20 cellular contexts compared by ENCODE assay signal in genomic region chr11:95599959-95600586, GRCh38.
DNase-seq lines count a peak whose midpoint lies in the region; ATAC-seq and TF ChIP-seq lines count a peak whose summit lies in the region.
"Had no signal": no experiment of that assay in that cellular context is flagged by ENCODE, and none has a peak within 500 bp of the region (broad histone marks: within the 10 kb centered on the region; RNA-seq: fewer than 3 reads in every experiment).

No MANE protein-coding gene starts in this region.

- H3K36me3 ChIP-seq in SK-N-SH (replicated peaks in 1 of 2; ENCODE audit: control insufficient read depth in 1 of 2, insufficient read depth in 2 of 2, low read length in 1 of 2): no peaks in the 10 kb centered on the region
- H3K36me3 ChIP-seq: BLaER1 treated with 17β-estradiol and CSF1 and Interleukin-3, amounts not matched to agents 10 nM and 100 nM; uterus had no signal

- H3K9ac ChIP-seq in SK-N-SH: no peak overlapping the region
- H3K9ac ChIP-seq: BLaER1 treated with 17β-estradiol and CSF1 and Interleukin-3, amounts not matched to agents 10 nM and 100 nM had no signal

- H4K20me1 ChIP-seq in SK-N-SH (ENCODE audit: insufficient read depth): no peaks in the 10 kb centered on the region
- H4K20me1 ChIP-seq: BLaER1 treated with 17β-estradiol and CSF1 and Interleukin-3, amounts not matched to agents 10 nM and 100 nM had no signal

- no peaks in the 10 kb centered on the region for H3K9me2 ChIP-seq in SK-N-SH

- H3K27me3 ChIP-seq in SK-N-SH (ENCODE audit: insufficient read depth): no peaks in the 10 kb centered on the region
- H3K27me3 ChIP-seq: BLaER1 treated with 17β-estradiol and CSF1 and Interleukin-3, amounts not matched to agents 10 nM and 100 nM; uterus had no signal

- H3K79me2 ChIP-seq in SK-N-SH (ENCODE audit: insufficient read depth): no peaks in the 10 kb centered on the region

- no peak overlapping the region for H3K4me3 Mint-ChIP-seq in activated T-cell treated with anti-CD3 and anti-CD28 coated beads, Interleukin-2, amount 50 U/mL, for 4 hours
- H3K4me3 Mint-ChIP-seq: nephron progenitor cell had no signal

- H3K4me1 ChIP-seq in SK-N-SH (ENCODE audit: control insufficient read depth in 1 of 2, insufficient read depth in 2 of 2, low read depth in 1 of 2, low read length in 1 of 2): no peaks in the 10 kb centered on the region; a peak in 1 of 4 replicates
- H3K4me1 ChIP-seq: uterus had no signal

- TF ChIP-seq RAD21 in SK-N-SH (IDR thresholded peaks at IDR 0.05; ENCODE audit: low read length): no peak

- H3K9me3 Mint-ChIP-seq in activated T-cell treated with anti-CD3 and anti-CD28 coated beads, Interleukin-2, amount 50 U/mL, for 4 hours: no peaks in the 10 kb centered on the region
- H3K9me3 Mint-ChIP-seq: nephron progenitor cell had no signal

- no peak for TF ChIP-seq EP300 in SK-N-SH (IDR thresholded peaks at IDR 0.05; ENCODE audit: borderline replicate concordance in 1 of 2, low read depth in 1 of 2, low read length in 1 of 2)

- no peaks in the 10 kb centered on the region for H3K27me3 Mint-ChIP-seq in activated T-cell treated with anti-CD3 and anti-CD28 coated beads, Interleukin-2, amount 50 U/mL, for 4 hours (ENCODE audit: low read depth)

- H2AFZ ChIP-seq in SK-N-SH (ENCODE audit: low read depth): no peak overlapping the region

- DNase-seq in SK-N-SH (peak; percentile 1), NCI-H1092 (lab: John Stamatoyannopoulos, UW) (peak; percentile 5), retinal pigment epithelial cell (ENCODE audit: low read depth) (peak; percentile 96), SW480 (ENCODE audit: low spot score) (no peak), hypothalamus (lab: John Stamatoyannopoulos, UW) (no peak)
- peak; percentile 35 for DNase-seq in activated T-cell treated with anti-CD3 and anti-CD28 coated beads, Interleukin-2, amount 50 U/mL, for 4 hours
- DNase-seq: amniotic stem cell; central memory CD4-positive, alpha-beta T cell; DMS 273 treated with DMSO at 0.1 percent for 48 hours; effector CD8-positive, alpha-beta T cell; head of caudate nucleus; islet precursor cell; nephron progenitor cell; SHP77 treated with DMSO at 0.1 percent for 48 hours; stimulated activated naive CD4-positive, alpha-beta T cell treated with Interleukin-2 at 50 U/mL for 16 hours; T-helper 9 cell; uterus had no signal

- TF ChIP-seq CTCF in SK-N-SH (IDR thresholded peaks at IDR 0.05) (no peak), retinal pigment epithelial cell (conservative IDR thresholded peaks at IDR 0.05; ENCODE audit: low read depth, low read length) (no peak)

- peaks cover 18% of the 10 kb centered on the region for H3K4me1 Mint-ChIP-seq in activated T-cell treated with anti-CD3 and anti-CD28 coated beads, Interleukin-2, amount 50 U/mL, for 4 hours (ENCODE audit: low read depth)

- H3K4me2 ChIP-seq in SK-N-SH: no peak overlapping the region
- H3K4me2 ChIP-seq: BLaER1 treated with 17β-estradiol and CSF1 and Interleukin-3, amounts not matched to agents 10 nM and 100 nM had no signal

- POLR2A ChIA-PET in SK-N-SH (lab: Yijun Ruan, JAX): no interaction called here

- CTCF ChIA-PET in SK-N-SH (lab: Yijun Ruan, JAX): no interaction called here

- no peaks in the 10 kb centered on the region for H3K36me3 Mint-ChIP-seq in activated T-cell treated with anti-CD3 and anti-CD28 coated beads, Interleukin-2, amount 50 U/mL, for 4 hours (ENCODE audit: insufficient read depth)

- H3K27ac ChIP-seq in SK-N-SH (ENCODE audit: low read depth in 2 of 2, low read length in 1 of 2): no peak overlapping the region
- H3K27ac ChIP-seq: BLaER1 treated with 17β-estradiol and CSF1 and Interleukin-3, amounts not matched to agents 10 nM and 100 nM; uterus had no signal

- H3K4me3 ChIP-seq in SK-N-SH (ENCODE audit: low read depth in 2 of 2, low read length in 1 of 2) (no peak overlapping the region), retinal pigment epithelial cell (ENCODE audit: low read length) (no peak overlapping the region)
- H3K4me3 ChIP-seq: BLaER1 treated with 17β-estradiol and CSF1 and Interleukin-3, amounts not matched to agents 10 nM and 100 nM; uterus had no signal

- H3K9me3 ChIP-seq in SK-N-SH: no peaks in the 10 kb centered on the region
- H3K9me3 ChIP-seq: BLaER1 treated with 17β-estradiol and CSF1 and Interleukin-3, amounts not matched to agents 10 nM and 100 nM; uterus had no signal

- no peaks in the 10 kb centered on the region for H3F3A ChIP-seq in SK-N-SH (replicated peaks; ENCODE audit: insufficient read depth)

- WGBS in SK-N-SH (ENCODE audit: low lambda C conversion rate): 22% methylated on average over 2 of the region's 2 CpGs

- no peak for ATAC-seq in SK-N-SH treated with all-trans-retinoic acid at 6 μM for 48 hours
- ATAC-seq in activated T-cell treated with anti-CD3 and anti-CD28 coated beads, Interleukin-2, amount 50 U/mL, for 4 hours: peak; percentile 27 to 73
- ATAC-seq in HG03045 (IDR thresholded peaks at IDR 0.05; ENCODE audit: unreplicated experiment): no peak

TF ChIP-seq in SK-N-SH, 30 proteins besides CTCF, POLR2A, EP300 and RAD21 (continues in another document):
- no peak for TF ChIP-seq SMC3 (IDR thresholded peaks at IDR 0.05; ENCODE audit: low read depth, low read length)
- no peak for TF ChIP-seq GABPA (IDR thresholded peaks at IDR 0.05; ENCODE audit: low read depth)
- TF ChIP-seq, protein P1, sequence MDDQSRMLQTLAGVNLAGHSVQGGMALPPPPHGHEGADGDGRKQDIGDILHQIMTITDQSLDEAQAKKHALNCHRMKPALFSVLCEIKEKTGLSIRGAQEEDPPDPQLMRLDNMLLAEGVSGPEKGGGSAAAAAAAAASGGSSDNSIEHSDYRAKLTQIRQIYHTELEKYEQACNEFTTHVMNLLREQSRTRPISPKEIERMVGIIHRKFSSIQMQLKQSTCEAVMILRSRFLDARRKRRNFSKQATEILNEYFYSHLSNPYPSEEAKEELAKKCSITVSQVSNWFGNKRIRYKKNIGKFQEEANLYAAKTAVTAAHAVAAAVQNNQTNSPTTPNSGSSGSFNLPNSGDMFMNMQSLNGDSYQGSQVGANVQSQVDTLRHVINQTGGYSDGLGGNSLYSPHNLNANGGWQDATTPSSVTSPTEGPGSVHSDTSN (IDR thresholded peaks at IDR 0.05): no peak
- no peak for TF ChIP-seq FOXM1 (IDR thresholded peaks at IDR 0.05; ENCODE audit: low read depth)
- no peak for TF ChIP-seq NFIC (IDR thresholded peaks at IDR 0.05; ENCODE audit: borderline replicate concordance)
- no peak for TF ChIP-seq TEAD4 (IDR thresholded peaks at IDR 0.05; ENCODE audit: borderline replicate concordance, insufficient read depth)
- no peak for TF ChIP-seq RCOR1 (IDR thresholded peaks at IDR 0.05; ENCODE audit: low read length)
- TF ChIP-seq, protein P2, sequence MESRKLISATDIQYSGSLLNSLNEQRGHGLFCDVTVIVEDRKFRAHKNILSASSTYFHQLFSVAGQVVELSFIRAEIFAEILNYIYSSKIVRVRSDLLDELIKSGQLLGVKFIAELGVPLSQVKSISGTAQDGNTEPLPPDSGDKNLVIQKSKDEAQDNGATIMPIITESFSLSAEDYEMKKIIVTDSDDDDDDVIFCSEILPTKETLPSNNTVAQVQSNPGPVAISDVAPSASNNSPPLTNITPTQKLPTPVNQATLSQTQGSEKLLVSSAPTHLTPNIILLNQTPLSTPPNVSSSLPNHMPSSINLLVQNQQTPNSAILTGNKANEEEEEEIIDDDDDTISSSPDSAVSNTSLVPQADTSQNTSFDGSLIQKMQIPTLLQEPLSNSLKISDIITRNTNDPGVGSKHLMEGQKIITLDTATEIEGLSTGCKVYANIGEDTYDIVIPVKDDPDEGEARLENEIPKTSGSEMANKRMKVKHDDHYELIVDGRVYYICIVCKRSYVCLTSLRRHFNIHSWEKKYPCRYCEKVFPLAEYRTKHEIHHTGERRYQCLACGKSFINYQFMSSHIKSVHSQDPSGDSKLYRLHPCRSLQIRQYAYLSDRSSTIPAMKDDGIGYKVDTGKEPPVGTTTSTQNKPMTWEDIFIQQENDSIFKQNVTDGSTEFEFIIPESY (IDR thresholded peaks at IDR 0.05; ENCODE audit: borderline replicate concordance, low read depth): no peak

TF ChIP-seq in SK-N-SH treated with all-trans-retinoic acid at 6 μM for 48 hours, 23 proteins besides CTCF, POLR2A, EP300 and RAD21 (continues in another document):
- no peak for TF ChIP-seq ZNF565 (CRISPR knock-in tag; conservative IDR thresholded peaks at IDR 0.05; ENCODE audit: low read depth)
- no peak for TF ChIP-seq ZNF70 (CRISPR knock-in tag; IDR thresholded peaks at IDR 0.05)
- TF ChIP-seq PPARA (CRISPR knock-in tag; IDR thresholded peaks at IDR 0.05; ENCODE audit: borderline replicate concordance): no peak
- TF ChIP-seq CSRNP3 (CRISPR knock-in tag; IDR thresholded peaks at IDR 0.05): no peak
- no peak for TF ChIP-seq GLIS3 (CRISPR knock-in tag; IDR thresholded peaks at IDR 0.05)
- TF ChIP-seq OSR1 (CRISPR knock-in tag; IDR thresholded peaks at IDR 0.05): no peak
- TF ChIP-seq TOX (CRISPR knock-in tag; IDR thresholded peaks at IDR 0.05; ENCODE audit: borderline replicate concordance): no peak
- no peak for TF ChIP-seq ZFP3 (CRISPR knock-in tag; IDR thresholded peaks at IDR 0.05)
- TF ChIP-seq ZFP30 (CRISPR knock-in tag; IDR thresholded peaks at IDR 0.05): no peak
- no peak for TF ChIP-seq CSDC2 (CRISPR knock-in tag; IDR thresholded peaks at IDR 0.05)
- TF ChIP-seq BACH2 (CRISPR knock-in tag; IDR thresholded peaks at IDR 0.05; ENCODE audit: borderline replicate concordance): no peak

Comparison
In these comparisons a context has a peak if more than half of its experiments do, and no peak if none do; other contexts are left out.
1. DNase-seq: peak in SK-N-SH (single experiment), NCI-H1092 (single experiment), activated T-cell treated with anti-CD3 and anti-CD28 coated beads, Interleukin-2, amount 50 U/mL, for 4 hours (single experiment) and retinal pigment epithelial cell (single experiment); none in SW480 (single experiment) and hypothalamus (0 of 51).
2. ATAC-seq: peak in activated T-cell treated with anti-CD3 and anti-CD28 coated beads, Interleukin-2, amount 50 U/mL, for 4 hours (2 of 2); none in SK-N-SH treated with all-trans-retinoic acid at 6 μM for 48 hours (single experiment) and HG03045 (single experiment).